21 cellular contexts compared by ENCODE assay signal in genomic region chr2:69209482-69209881, GRCh38.
A peak's percentile ranks its signal among the peaks of the same experiment; 100 is the strongest.
DNase-seq lines count a peak whose midpoint lies in the region; ATAC-seq lines count a peak whose summit lies in the region.
"Had no signal": no experiment of that assay in that cellular context is flagged by ENCODE, and none has a peak within 500 bp of the region (broad histone marks: within the 10 kb centered on the region; RNA-seq: fewer than 3 reads in every experiment).

No MANE protein-coding gene starts in this region.

- H4K91ac ChIP-seq in mesenchymal stem cell (ENCODE audit: low read length), result peak overlapping the region; percentile 12

- DNase-seq in iPS DF 19.7 (ENCODE audit: low read depth, low spot score) (peak; percentile 45), mesenchymal stem cell (no peak), GDM1 (lab: John Stamatoyannopoulos, UW) (no peak), NK-92 (lab: John Stamatoyannopoulos, UW; ENCODE audit: unreplicated experiment) (no peak), Right ventricle myocardium inferior (ENCODE audit: missing footprints) (no peak)
- DNase-seq: CD4-positive, CD25-positive, alpha-beta regulatory T cell; EL; MM.1S; NCI-H1048; NCI-H1417 treated with DMSO at 0.1 percent for 48 hours; NCI-H187; NCI-H446; NCI-H526; PC-3; SHP77 treated with DMSO at 0.1 percent for 48 hours; SW 1271 had no signal

- no peak overlapping the region for H2BK5ac ChIP-seq in mesenchymal stem cell (ENCODE audit: low read depth, low read length, poor library complexity, severe bottlenecking)

- H3K9ac ChIP-seq in HUES64 (ENCODE audit: low read depth, low read length) (no peak overlapping the region), mesenchymal stem cell (ENCODE audit: low read length) (no peak overlapping the region)

- no peak overlapping the region for H4K8ac ChIP-seq in mesenchymal stem cell (ENCODE audit: low read length)

- H2AK5ac ChIP-seq in mesenchymal stem cell (ENCODE audit: low read length, severe bottlenecking), result no peak overlapping the region

- no peaks in the 10 kb centered on the region for H3K79me1 ChIP-seq in mesenchymal stem cell (replicated peaks; ENCODE audit: low read length, poor library complexity, severe bottlenecking)

- whole genome bisulfite sequencing in HUES64, result 7% methylated on average over 3 of the region's 3 CpGs
- WGBS in mesenchymal stem cell, result 79% methylated on average over 3 of the region's 3 CpGs

- no peaks in the 10 kb centered on the region for H3K27me3 ChIP-seq in HUES64 (ENCODE audit: insufficient read depth, low read length)
- H3K27me3 ChIP-seq in mesenchymal stem cell (ENCODE audit: control insufficient read depth in 1 of 2, insufficient read depth in 1 of 2, low read length in 2 of 2), result no peaks in the 10 kb centered on the region

- H3K18ac ChIP-seq in mesenchymal stem cell (ENCODE audit: low read depth in 1 of 2, low read length in 2 of 2), result peak overlapping the region in 1 of 2 experiments; percentile 49

- no peak overlapping the region for H3K4me2 ChIP-seq in mesenchymal stem cell (ENCODE audit: low read length, poor library complexity, severe bottlenecking)

- no peak overlapping the region for H3K4ac ChIP-seq in mesenchymal stem cell (ENCODE audit: low read depth in 1 of 2, low read length in 2 of 2)

- H3K4me3 ChIP-seq in HUES64 (ENCODE audit: low read length) (no peak overlapping the region), mesenchymal stem cell (ENCODE audit: insufficient read depth in 1 of 2, low read depth in 1 of 2, low read length in 2 of 2) (no peak overlapping the region)
- H3K4me3 ChIP-seq: K562, SK-N-MC had no signal

- H3K36me3 ChIP-seq in HUES64 (ENCODE audit: insufficient read depth, low read length) (0 out of 2 replicates have a peak, but pooled peaks cover 3% of the 10 kb centered on the region), mesenchymal stem cell (ENCODE audit: control insufficient read depth in 1 of 2, insufficient read depth in 2 of 2, low read depth in 1 of 2, low read length in 2 of 2) (peaks cover 8 to 21% of the 10 kb centered on the region in 2 experiments)

- H3K9me3 ChIP-seq in HUES64 (ENCODE audit: insufficient read depth, low read depth, low read length) (peaks cover 11% of the 10 kb centered on the region), mesenchymal stem cell (ENCODE audit: control insufficient read depth, low read length) (no peaks in the 10 kb centered on the region)

- H2AFZ ChIP-seq in mesenchymal stem cell (ENCODE audit: low read depth, low read length), result peak overlapping the region; percentile 0

- intact Hi-C loops in Right ventricle myocardium inferior (cut with DNase I), result no loop called here

- H3K23ac ChIP-seq in mesenchymal stem cell (ENCODE audit: low read length in 2 of 2), result no peak overlapping the region

- H3K14ac ChIP-seq in mesenchymal stem cell (ENCODE audit: low read length in 2 of 2), result no peak overlapping the region

- H3K27ac ChIP-seq in HUES64 (ENCODE audit: low read depth, low read length) (peak overlapping the region; percentile 56; the same call in 1 of the 2 replicates), mesenchymal stem cell (ENCODE audit: low read length, poor library complexity, severe bottlenecking) (no peak overlapping the region)
- H3K27ac ChIP-seq: SK-N-MC had no signal

- H2BK12ac ChIP-seq in mesenchymal stem cell (ENCODE audit: low read length in 2 of 2), result peak overlapping the region; percentile 1 to 2

- ATAC-seq in HG03025 (IDR thresholded peaks at IDR 0.05; ENCODE audit: low FRiP score, unreplicated experiment) (no peak), Right ventricle myocardium inferior (no peak)
- ATAC-seq: HCT116, K562, PC-3 had no signal

- no peak overlapping the region for H2BK15ac ChIP-seq in mesenchymal stem cell (ENCODE audit: low read depth, poor library complexity, severe bottlenecking)

- H2BK120ac ChIP-seq in mesenchymal stem cell (ENCODE audit: low read depth, low read length), result no peak overlapping the region

- H3K4me1 ChIP-seq in HUES64 (ENCODE audit: insufficient read depth, low read length) (peaks cover 22% of the 10 kb centered on the region), mesenchymal stem cell (ENCODE audit: control insufficient read depth, insufficient read depth, low read depth, low read length) (peaks cover 5% of the 10 kb centered on the region)
